Comparison of ENCODE assay signal across 33 cellular contexts in the genomic region with DNA sequence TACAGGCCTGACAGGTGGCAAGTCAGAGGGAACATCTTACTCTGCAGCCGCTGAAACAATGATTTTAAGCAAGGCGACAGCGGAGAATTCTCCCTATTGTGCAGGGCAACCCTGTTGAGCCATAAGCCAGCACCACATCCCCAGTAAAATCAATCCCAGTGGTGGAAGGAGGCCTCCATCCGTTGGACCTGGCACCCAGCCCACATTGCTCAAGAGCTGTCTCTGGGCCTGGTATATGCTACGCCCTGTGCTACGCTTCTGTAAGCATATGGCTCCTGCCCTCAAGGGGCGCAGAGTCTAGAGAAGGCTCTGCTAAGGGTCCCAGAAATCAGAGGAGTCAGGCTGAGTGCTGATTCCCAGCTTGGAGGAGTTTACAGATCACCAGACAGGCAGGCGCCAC.
DNase-seq lines count a peak whose midpoint lies in the region; TF ChIP-seq lines count a peak whose summit lies in the region.
"Had no signal": no experiment of that assay in that cellular context is flagged by ENCODE, and none has a peak within 500 bp of the region (broad histone marks: within the 10 kb centered on the region; RNA-seq: fewer than 3 reads in every experiment).

No MANE protein-coding gene starts in this region.

- intact Hi-C loops in adrenal gland (cut with DNase I), result no loop called here

- H3K27ac ChIP-seq in endodermal cell (ENCODE audit: low read depth, low read length) (peak overlapping the region; percentile 38), rectal smooth muscle tissue (ENCODE audit: low read depth, low read length) (peak overlapping the region; percentile 33), adrenal gland (no peak overlapping the region)
- H3K27ac ChIP-seq: KMS-11, lower lobe of right lung, ovary, RWPE1, testis had no signal

- no peaks in the 10 kb centered on the region for H3K9me3 Mint-ChIP-seq in endodermal cell
- H3K9me3 Mint-ChIP-seq: activated CD4-positive, alpha-beta T cell treated with anti-CD3 and anti-CD28 coated beads, Interleukin-2, amount 10 ng/mL, durations not matched to agents 7 days and 5 days; central memory CD8-positive, alpha-beta T cell; H9; natural killer cell had no signal

- peaks cover 12% of the 10 kb centered on the region for H3K4me1 Mint-ChIP-seq in endodermal cell
- H3K4me1 Mint-ChIP-seq: activated B cell treated with CpG ODN at 0.5 μM for 24 hours; activated CD4-positive, alpha-beta T cell treated with anti-CD3 and anti-CD28 coated beads, Interleukin-2, amount 10 ng/mL, durations not matched to agents 7 days and 5 days; central memory CD8-positive, alpha-beta T cell; natural killer cell had no signal

- peaks cover 7% of the 10 kb centered on the region for H3K27me3 Mint-ChIP-seq in endodermal cell (ENCODE audit: insufficient read depth)

- TF ChIP-seq POLR2A in adrenal gland (IDR thresholded peaks at IDR 0.05), result no peak

- H3K4me1 ChIP-seq in endodermal cell (ENCODE audit: control insufficient read depth, insufficient read depth, low read length), result no peaks in the 10 kb centered on the region
- H3K4me1 ChIP-seq in rectal smooth muscle tissue (ENCODE audit: control insufficient read depth, insufficient read depth, low read length), result peaks cover 10% of the 10 kb centered on the region
- no peaks in the 10 kb centered on the region for H3K4me1 ChIP-seq in adrenal gland (replicated peaks in 1 of 2)
- H3K4me1 ChIP-seq: testis had no signal

- no peaks in the 10 kb centered on the region for H3K36me3 ChIP-seq in endodermal cell (ENCODE audit: control insufficient read depth, insufficient read depth, low read length)
- H3K36me3 ChIP-seq in rectal smooth muscle tissue (ENCODE audit: control insufficient read depth, insufficient read depth, low read length), result no peaks in the 10 kb centered on the region
- H3K36me3 ChIP-seq in adrenal gland (replicated peaks in 1 of 2), result no peaks in the 10 kb centered on the region
- H3K36me3 ChIP-seq: esophagus muscularis mucosa, lower lobe of right lung, ovary had no signal

- H3K36me3 Mint-ChIP-seq in endodermal cell (ENCODE audit: low read depth), result no peaks in the 10 kb centered on the region
- H3K36me3 Mint-ChIP-seq: activated naive CD8-positive, alpha-beta T cell; natural killer cell had no signal

- H3K4me3 Mint-ChIP-seq in endodermal cell, result no peak overlapping the region
- H3K4me3 Mint-ChIP-seq: activated B cell treated with CpG ODN at 0.5 μM for 24 hours; activated CD4-positive, alpha-beta T cell treated with anti-CD3 and anti-CD28 coated beads, Interleukin-2, amount 10 ng/mL, durations not matched to agents 7 days and 5 days; activated naive CD8-positive, alpha-beta T cell; central memory CD8-positive, alpha-beta T cell; H9; natural killer cell had no signal

- H3K9ac ChIP-seq in endodermal cell (ENCODE audit: extremely low read depth, low read length, poor library complexity, severe bottlenecking) (no peak overlapping the region), rectal smooth muscle tissue (ENCODE audit: low read length) (no peak overlapping the region)
- H3K9ac ChIP-seq: KMS-11, SK-N-SH had no signal

- H3K4me3 ChIP-seq in endodermal cell (ENCODE audit: low read length) (no peak overlapping the region), rectal smooth muscle tissue (ENCODE audit: low read length) (no peak overlapping the region), adrenal gland (no peak overlapping the region)
- H3K4me3 ChIP-seq: esophagus muscularis mucosa, GM12878, lower lobe of right lung, mucosa of descending colon, ovary, testis had no signal

- no peaks in the 10 kb centered on the region for H3K27me3 ChIP-seq in endodermal cell (ENCODE audit: control insufficient read depth, insufficient read depth, low read length, poor library complexity, severe bottlenecking)
- no peaks in the 10 kb centered on the region for H3K27me3 ChIP-seq in rectal smooth muscle tissue (ENCODE audit: control insufficient read depth, insufficient read depth, low read length)
- no peaks in the 10 kb centered on the region for H3K27me3 ChIP-seq in adrenal gland
- H3K27me3 ChIP-seq: esophagus muscularis mucosa, ovary, testis had no signal

- no peak overlapping the region for H3K27ac Mint-ChIP-seq in endodermal cell
- H3K27ac Mint-ChIP-seq: activated B cell treated with CpG ODN at 0.5 μM for 24 hours; activated CD4-positive, alpha-beta T cell treated with anti-CD3 and anti-CD28 coated beads, Interleukin-2, amount 10 ng/mL, durations not matched to agents 7 days and 5 days; activated naive CD8-positive, alpha-beta T cell; natural killer cell had no signal

- peak; percentile 31 for DNase-seq in EH (ENCODE audit: low read depth)
- peak; percentile 21 for DNase-seq in NCI-H2227 treated with DMSO at 0.1 percent for 48 hours (lab: John Stamatoyannopoulos, UW)
- DNase-seq in endodermal cell, result no peak
- DNase-seq in adrenal gland, result no peak
- no peak for DNase-seq in NCI-H128 (lab: John Stamatoyannopoulos, UW; ENCODE audit: unreplicated experiment)
- DNase-seq in LoVo (ENCODE audit: low spot score), result no peak
- DNase-seq: activated B cell treated with CpG ODN at 0.5 μM for 24 hours; activated CD4-positive, alpha-beta T cell treated with anti-CD3 and anti-CD28 coated beads, Interleukin-2, amount 10 ng/mL, durations not matched to agents 7 days and 5 days; activated effector memory CD4-positive, alpha-beta T cell treated with anti-CD3 and anti-CD28 coated beads, Interleukin-2, amount 50 U/mL, for 16 hours; dermis blood vessel endothelial cell; DMS 273 treated with DMSO at 0.1 percent for 48 hours; EL; kidney; lower lobe of right lung; MM.1S; mucosa of descending colon; natural killer cell; NCI-H1436 treated with DMSO at 0.1 percent for 48 hours; NCI-H2081 treated with DMSO at 0.1 percent for 48 hours; NCI-H446 treated with DMSO at 0.1 percent for 48 hours; ovary; SK-N-SH; small intestine; stimulated activated naive CD4-positive, alpha-beta T cell; testis had no signal

- H3K9me3 ChIP-seq in endodermal cell (ENCODE audit: control insufficient read depth, low read length) (no peaks in the 10 kb centered on the region), adrenal gland (replicated peaks in 1 of 3) (no peaks in the 10 kb centered on the region)
- H3K9me3 ChIP-seq: esophagus muscularis mucosa, lower lobe of right lung, mucosa of descending colon, ovary, SK-N-SH, testis had no signal

- TF ChIP-seq CTCF in endodermal cell (conservative IDR thresholded peaks at IDR 0.05) (no peak), adrenal gland (IDR thresholded peaks at IDR 0.05) (no peak)

- whole genome bisulfite sequencing in endodermal cell (ENCODE audit: insufficient coverage in 1 of 2, insufficient read length in 1 of 2), 2 experiments, result 91 to 93% methylated on average over 7 to 8 of the region's 8 CpGs
- 85 to 90% (median 87%) methylated on average over 6 to 8 of the region's 8 CpGs for WGBS in adrenal gland, 4 donors

Comparison
In these comparisons a context has a peak if more than half of its experiments do, and no peak if none do; other contexts are left out.
1. DNase-seq: peak in EH (single experiment) and NCI-H2227 treated with DMSO at 0.1 percent for 48 hours (single experiment); none in endodermal cell (single experiment), adrenal gland (0 of 7), NCI-H128 (single experiment) and LoVo (single experiment).
2. H3K27ac ChIP-seq: peak in endodermal cell (single experiment) and rectal smooth muscle tissue (single experiment); none in adrenal gland (0 of 5).